Comparison of ENCODE assay signal across 20 cellular contexts in genomic region chr13:34751044-34751443, GRCh38.
DNase-seq lines count a peak whose midpoint lies in the region; ATAC-seq and TF ChIP-seq lines count a peak whose summit lies in the region.
"Had no signal": no experiment of that assay in that cellular context is flagged by ENCODE, and none has a peak within 500 bp of the region (broad histone marks: within the 10 kb centered on the region; RNA-seq: fewer than 3 reads in every experiment).

No MANE protein-coding gene starts in this region.

- no peaks in the 10 kb centered on the region for H3K36me3 ChIP-seq in OCI-LY3 (replicated peaks; ENCODE audit: low read depth, low read length)
- H3K36me3 ChIP-seq in neural progenitor cell, result no peaks in the 10 kb centered on the region
- H3K36me3 ChIP-seq: BE2C, right atrium auricular region, upper lobe of left lung had no signal

- peaks cover 16% of the 10 kb centered on the region for H3K4me1 Mint-ChIP-seq in neural progenitor cell
- peaks cover 0 to 2% (median 0%) of the 10 kb centered on the region in 4 donors for H3K4me1 Mint-ChIP-seq in naive thymus-derived CD8-positive, alpha-beta T cell
- H3K4me1 Mint-ChIP-seq in activated T-cell treated with anti-CD3 and anti-CD28 coated beads, Interleukin-2, amount 50 U/mL, for 72 hours (ENCODE audit: low read depth), result no peaks in the 10 kb centered on the region
- H3K4me1 Mint-ChIP-seq: activated naive CD8-positive, alpha-beta T cell treated with anti-CD3 and anti-CD28 coated beads, Interleukin-2, amount 50 U/mL, for 24 hours had no signal

- no peak overlapping the region for H3K27ac Mint-ChIP-seq in neural progenitor cell
- no peak overlapping the region for H3K27ac Mint-ChIP-seq in naive thymus-derived CD8-positive, alpha-beta T cell
- no peak overlapping the region for H3K27ac Mint-ChIP-seq in activated T-cell treated with anti-CD3 and anti-CD28 coated beads, Interleukin-2, amount 50 U/mL, for 72 hours
- H3K27ac Mint-ChIP-seq: activated naive CD8-positive, alpha-beta T cell treated with anti-CD3 and anti-CD28 coated beads, Interleukin-2, amount 50 U/mL, for 24 hours; T-helper 2 cell treated with Interferon-gamma antibody and Interleukin-4, amounts not matched to agents 5 μg/mL and 100 μg/mL, for 36 hours had no signal

- H3K9me3 Mint-ChIP-seq in neural progenitor cell, result peaks cover 2% of the 10 kb centered on the region
- peaks cover 0 to 5% (median 0%) of the 10 kb centered on the region in 9 donors for H3K9me3 Mint-ChIP-seq in naive thymus-derived CD8-positive, alpha-beta T cell
- peaks cover 0 to 2% of the 10 kb centered on the region in 2 donors for H3K9me3 Mint-ChIP-seq in activated T-cell treated with anti-CD3 and anti-CD28 coated beads, Interleukin-2, amount 50 U/mL, for 72 hours
- H3K9me3 Mint-ChIP-seq: activated naive CD8-positive, alpha-beta T cell treated with anti-CD3 and anti-CD28 coated beads, Interleukin-2, amount 50 U/mL, for 24 hours; activated T-cell treated with anti-CD3 and anti-CD28 coated beads, Interleukin-2, amount 50 U/mL, for 4 hours; H9; T-helper 2 cell treated with Interferon-gamma antibody and Interleukin-4, amounts not matched to agents 5 μg/mL and 100 μg/mL, for 36 hours had no signal

- H2AFZ ChIP-seq in OCI-LY3 (ENCODE audit: low read depth, low read length), result no peak overlapping the region
- no peak overlapping the region for H2AFZ ChIP-seq in neural progenitor cell (replicated peaks)

- POLR2A ChIA-PET in naive thymus-derived CD8-positive, alpha-beta T cell (lab: Charles Lee), result no interaction called here

- H3K9ac ChIP-seq in OCI-LY3 (ENCODE audit: low read length), result no peak overlapping the region
- no peak overlapping the region for H3K9ac ChIP-seq in neural progenitor cell
- H3K9ac ChIP-seq: parathyroid adenoma had no signal

- H3K4me1 ChIP-seq in OCI-LY3 (ENCODE audit: low read length) (peaks cover 10% of the 10 kb centered on the region), neural progenitor cell (peaks cover 10% of the 10 kb centered on the region)
- H3K4me1 ChIP-seq: BE2C, parathyroid adenoma had no signal

- H3K36me3 Mint-ChIP-seq in neural progenitor cell, result no peaks in the 10 kb centered on the region
- peaks cover 0 to 3% (median 0%) of the 10 kb centered on the region in 3 donors for H3K36me3 Mint-ChIP-seq in naive thymus-derived CD8-positive, alpha-beta T cell
- H3K36me3 Mint-ChIP-seq in activated T-cell treated with anti-CD3 and anti-CD28 coated beads, Interleukin-2, amount 50 U/mL, for 72 hours (ENCODE audit: insufficient read depth in 2 of 2), result peaks cover 0 to 2% of the 10 kb centered on the region in 2 donors

- H3K27me3 ChIP-seq in OCI-LY3 (ENCODE audit: low read depth, low read length), result no peaks in the 10 kb centered on the region
- no peaks in the 10 kb centered on the region for H3K27me3 ChIP-seq in neural progenitor cell
- H3K27me3 ChIP-seq: BE2C, right atrium auricular region, upper lobe of left lung had no signal

- H3F3A ChIP-seq in neural progenitor cell (ENCODE audit: low read depth), result no peaks in the 10 kb centered on the region

- H3K4me3 Mint-ChIP-seq in neural progenitor cell, result no peak overlapping the region
- no peak overlapping the region for H3K4me3 Mint-ChIP-seq in naive thymus-derived CD8-positive, alpha-beta T cell
- no peak overlapping the region for H3K4me3 Mint-ChIP-seq in activated T-cell treated with anti-CD3 and anti-CD28 coated beads, Interleukin-2, amount 50 U/mL, for 72 hours
- H3K4me3 Mint-ChIP-seq: activated naive CD8-positive, alpha-beta T cell treated with anti-CD3 and anti-CD28 coated beads, Interleukin-2, amount 50 U/mL, for 24 hours; activated T-cell treated with anti-CD3 and anti-CD28 coated beads, Interleukin-2, amount 50 U/mL, for 4 hours; T-helper 2 cell treated with Interferon-gamma antibody and Interleukin-4, amounts not matched to agents 5 μg/mL and 100 μg/mL, for 36 hours had no signal

- H3K4me3 ChIP-seq in OCI-LY3 (ENCODE audit: low read length), result peak overlapping the region; percentile 41
- no peak overlapping the region for H3K4me3 ChIP-seq in neural progenitor cell

- TF ChIP-seq CTCF in OCI-LY3 (IDR thresholded peaks at IDR 0.05; ENCODE audit: low read depth, low read length), result no peak
- no peak for TF ChIP-seq CTCF in neural progenitor cell (IDR thresholded peaks at IDR 0.05)

- peak overlapping the region; percentile 33 for H3K4me2 ChIP-seq in OCI-LY3 (ENCODE audit: low read length)
- peak overlapping the region; percentile 84 for H3K4me2 ChIP-seq in neural progenitor cell

- no peaks in the 10 kb centered on the region for H3K9me3 ChIP-seq in OCI-LY3 (ENCODE audit: insufficient read depth, low read length)
- H3K9me3 ChIP-seq in neural progenitor cell (ENCODE audit: low read depth), result no peaks in the 10 kb centered on the region
- H3K9me3 ChIP-seq: BE2C, right atrium auricular region, upper lobe of left lung had no signal

- H4K20me1 ChIP-seq in OCI-LY3 (ENCODE audit: insufficient read depth, low read length) (no peaks in the 10 kb centered on the region), neural progenitor cell (ENCODE audit: low read depth) (no peaks in the 10 kb centered on the region)

- peaks cover 5% of the 10 kb centered on the region for H3K27me3 Mint-ChIP-seq in neural progenitor cell (ENCODE audit: insufficient read depth, low read depth)
- peaks cover 6 to 35% (median 21%) of the 10 kb centered on the region in 5 donors for H3K27me3 Mint-ChIP-seq in naive thymus-derived CD8-positive, alpha-beta T cell
- H3K27me3 Mint-ChIP-seq in activated T-cell treated with anti-CD3 and anti-CD28 coated beads, Interleukin-2, amount 50 U/mL, for 72 hours (ENCODE audit: low read depth), result peaks cover 6% of the 10 kb centered on the region

- no peaks in the 10 kb centered on the region for H3K79me2 ChIP-seq in OCI-LY3 (ENCODE audit: low read length)
- no peaks in the 10 kb centered on the region for H3K79me2 ChIP-seq in neural progenitor cell (ENCODE audit: low read depth)
- H3K79me2 ChIP-seq: parathyroid adenoma had no signal

- H3K27ac ChIP-seq in OCI-LY3 (ENCODE audit: low read length) (no peak overlapping the region), neural progenitor cell (no peak overlapping the region)
- H3K27ac ChIP-seq: parathyroid adenoma, right atrium auricular region, upper lobe of left lung had no signal

- DNase-seq in neural progenitor cell (ENCODE audit: low spot score), result no peak
- DNase-seq in naive thymus-derived CD8-positive, alpha-beta T cell, result no peak
- DNase-seq in DMS53 (lab: John Stamatoyannopoulos, UW), result no peak
- no peak for DNase-seq in T1000 (lab: John Stamatoyannopoulos, UW)
- no peak for DNase-seq in activated T-cell treated with anti-CD3 and anti-CD28 coated beads, Interleukin-2, amount 50 U/mL, for 72 hours
- DNase-seq: ACHN; activated CD4-positive, alpha-beta T cell treated with anti-CD3 and anti-CD28 coated beads for 48 hours; activated naive CD8-positive, alpha-beta T cell treated with anti-CD3 and anti-CD28 coated beads, Interleukin-2, amount 50 U/mL, for 24 hours; activated T-cell treated with anti-CD3 and anti-CD28 coated beads, Interleukin-2, amount 50 U/mL, for 4 hours; IMR-90; kidney; upper lobe of left lung had no signal

- ATAC-seq in GM18867 (IDR thresholded peaks at IDR 0.05; ENCODE audit: unreplicated experiment), result peak; percentile 47
- peak; percentile 42 for ATAC-seq in HG02610 (IDR thresholded peaks at IDR 0.05; ENCODE audit: unreplicated experiment)
- no peak for ATAC-seq in naive thymus-derived CD8-positive, alpha-beta T cell
- ATAC-seq in activated T-cell treated with anti-CD3 and anti-CD28 coated beads, Interleukin-2, amount 50 U/mL, for 72 hours (replicated peaks in 1 of 2), result no peak
- ATAC-seq: activated naive CD8-positive, alpha-beta T cell treated with anti-CD3 and anti-CD28 coated beads, Interleukin-2, amount 50 U/mL, for 24 hours; activated T-cell treated with anti-CD3 and anti-CD28 coated beads, Interleukin-2, amount 50 U/mL, for 4 hours had no signal

Comparison
In these comparisons a context has a peak if more than half of its experiments do, and no peak if none do; other contexts are left out.
1. ATAC-seq: peak in GM18867 (single experiment) and HG02610 (single experiment); none in naive thymus-derived CD8-positive, alpha-beta T cell (0 of 2) and activated T-cell treated with anti-CD3 and anti-CD28 coated beads, Interleukin-2, amount 50 U/mL, for 72 hours (0 of 2).